ENCODE assay signal across 9 cellular contexts in the genomic region with DNA sequence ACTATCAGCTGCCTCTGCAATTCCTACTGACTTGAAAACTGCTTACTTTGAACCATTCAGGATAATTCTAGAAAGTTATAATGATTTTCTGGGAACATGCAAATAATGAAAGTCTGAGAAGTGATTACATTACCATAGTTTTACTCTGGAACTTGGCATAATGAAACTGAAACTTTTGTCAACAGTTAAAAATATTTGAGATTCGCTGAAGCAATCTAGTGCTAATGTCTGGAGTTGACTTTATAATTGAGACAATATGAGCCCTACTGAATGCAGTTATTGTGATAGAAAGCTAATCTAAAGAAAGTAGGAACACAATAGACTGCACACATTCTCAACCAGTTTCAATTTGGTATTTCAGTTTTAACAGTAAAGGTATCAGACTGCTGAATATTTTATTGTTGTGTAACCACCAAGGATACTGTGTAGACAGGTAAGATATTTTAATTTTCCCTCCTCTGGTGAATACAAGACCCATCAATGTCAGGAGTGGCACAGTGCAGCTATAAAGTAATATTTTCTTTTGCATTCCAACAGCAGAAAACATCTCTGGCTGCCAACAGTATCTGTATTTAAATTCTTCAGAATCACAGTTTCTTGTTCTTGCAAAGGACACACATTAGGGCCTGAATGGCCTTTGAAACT.
DNase-seq lines count a peak whose midpoint lies in the region; ATAC-seq and TF ChIP-seq lines count a peak whose summit lies in the region.
"Had no signal": no experiment of that assay in that cellular context is flagged by ENCODE, and none has a peak within 500 bp of the region (broad histone marks: within the 10 kb centered on the region; RNA-seq: fewer than 3 reads in every experiment).

No MANE protein-coding gene starts in this region.

- no peak for TF ChIP-seq EP300 in ovary (IDR thresholded peaks at IDR 0.05)

- H3K9me3 ChIP-seq in left ventricle myocardium inferior (replicated peaks) (peaks cover 8% of the 10 kb centered on the region), ovary (no peaks in the 10 kb centered on the region), psoas muscle (no peaks in the 10 kb centered on the region)
- H3K9me3 ChIP-seq: BLaER1 had no signal

- TF ChIP-seq CTCF in left ventricle myocardium inferior (IDR thresholded peaks at IDR 0.05; ENCODE audit: borderline replicate concordance) (no peak), ovary (IDR thresholded peaks at IDR 0.05) (no peak), psoas muscle (IDR thresholded peaks at IDR 0.05) (no peak)

- DNase-seq in left ventricle myocardium inferior (no peak), Right ventricle myocardium superior (no peak), fibroblast of gingiva (ENCODE audit: low read depth) (peak; percentile 52), ovary (no peak), psoas muscle (no peak), anterior cingulate cortex (lab: John Stamatoyannopoulos, UW) (no peak), occipital lobe (lab: John Stamatoyannopoulos, UW) (no peak)

- H3K36me3 ChIP-seq in left ventricle myocardium inferior: no peaks in the 10 kb centered on the region
- no peaks in the 10 kb centered on the region for H3K36me3 ChIP-seq in ovary
- no peaks in the 10 kb centered on the region for H3K36me3 ChIP-seq in psoas muscle (ENCODE audit: insufficient read depth in 1 of 2, low read depth in 1 of 2)
- H3K36me3 ChIP-seq: BLaER1 had no signal

- intact Hi-C loops in left ventricle myocardium inferior (cut with micrococcal nuclease) (no loop called here), Right ventricle myocardium superior (cut with DNase I) (no loop called here), ovary (cut with DNase I) (no loop called here), psoas muscle (cut with DNase I) (no loop called here)

- TF ChIP-seq POLR2A in ovary (IDR thresholded peaks at IDR 0.05): no peak

- no peaks in the 10 kb centered on the region for H3K27me3 ChIP-seq in left ventricle myocardium inferior (ENCODE audit: low read depth)
- H3K27me3 ChIP-seq in ovary: no peaks in the 10 kb centered on the region
- H3K27me3 ChIP-seq in psoas muscle (ENCODE audit: insufficient read depth in 3 of 3, low read length in 2 of 3): no peaks in the 10 kb centered on the region
- H3K27me3 ChIP-seq: BLaER1 had no signal

- ATAC-seq in Right ventricle myocardium superior (ENCODE audit: poor library complexity): no peak
- peak; percentile 37 for ATAC-seq in HG03575 (IDR thresholded peaks at IDR 0.05; ENCODE audit: extremely low read depth, insufficient number of reproducible peaks, low FRiP score, unreplicated experiment)
- ATAC-seq in psoas muscle: no peak

- H3K27ac ChIP-seq in left ventricle myocardium inferior (replicated peaks) (peak overlapping the region; percentile 18), ovary (peak overlapping the region in 1 of 2 donors; percentile 23), psoas muscle (no peak overlapping the region)
- H3K27ac ChIP-seq: BLaER1 had no signal

- 5 to 18% (median 8%) methylated on average over 1 of the region's 1 CpG for WGBS in ovary, 3 donors
- 50 to 71% (median 53%) methylated on average over 1 of the region's 1 CpG for WGBS in psoas muscle, 3 donors

- H3K4me1 ChIP-seq in left ventricle myocardium inferior (peaks cover 16% of the 10 kb centered on the region), ovary (ENCODE audit: insufficient read depth) (peaks cover 7% of the 10 kb centered on the region), psoas muscle (no peaks in the 10 kb centered on the region)
- H3K4me1 ChIP-seq: BLaER1 had no signal

- H3K4me3 ChIP-seq in left ventricle myocardium inferior (no peak overlapping the region), ovary (no peak overlapping the region), psoas muscle (no peak overlapping the region)
- H3K4me3 ChIP-seq: BLaER1 had no signal
